In the genomic region with DNA sequence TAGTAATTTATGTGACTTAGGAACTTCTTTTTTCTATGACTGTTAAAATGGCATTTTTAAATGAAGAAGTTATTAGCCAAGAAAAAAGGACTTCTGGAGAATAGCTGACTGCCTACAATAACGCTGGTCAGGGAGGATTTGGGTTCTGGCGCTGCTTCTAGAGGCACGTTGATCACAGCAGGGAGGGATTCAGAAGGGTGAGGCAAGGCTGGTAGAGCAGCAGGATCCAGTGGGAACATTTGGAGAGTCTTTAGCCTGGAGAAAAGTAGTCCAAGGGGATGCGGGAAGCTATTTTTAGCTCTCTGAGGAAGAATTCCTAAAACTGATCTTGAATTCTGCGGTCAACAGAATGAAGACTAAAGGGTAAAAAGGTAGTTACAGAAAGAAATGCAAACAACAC, we compare ENCODE assay signal across 27 cellular contexts.
"Had no signal": no experiment of that assay in that cellular context is flagged by ENCODE, and none has a peak within 500 bp of the region (broad histone marks: within the 10 kb centered on the region; RNA-seq: fewer than 3 reads in every experiment).

No MANE protein-coding gene starts in this region.

- H3K27me3 Mint-ChIP-seq: activated CD4-positive, alpha-beta memory T cell treated with anti-CD3 and anti-CD28 coated beads, Interleukin-2, amount 10 ng/mL, durations not matched to agents 7 days and 5 days; activated CD4-positive, alpha-beta T cell treated with anti-CD3 and anti-CD28 coated beads, Interleukin-2, amount 10 ng/mL, durations not matched to agents 7 days and 5 days; activated naive CD4-positive, alpha-beta T cell treated with anti-CD3 and anti-CD28 coated beads, Interleukin-2, amount 10 ng/mL, durations not matched to agents 7 days and 5 days; activated naive CD8-positive, alpha-beta T cell treated with anti-CD3 and anti-CD28 coated beads, Interleukin-2, amount 10 ng/mL, durations not matched to agents 7 days and 5 days had no signal

- H3K9me3 Mint-ChIP-seq: activated CD4-positive, alpha-beta T cell treated with anti-CD3 and anti-CD28 coated beads, Interleukin-2, amount 10 ng/mL, durations not matched to agents 7 days and 5 days; activated naive CD4-positive, alpha-beta T cell treated with anti-CD3 and anti-CD28 coated beads, Interleukin-2, amount 10 ng/mL, durations not matched to agents 7 days and 5 days; activated naive CD4-positive, alpha-beta T cell treated with anti-CD3 and anti-CD28 coated beads, Interleukin-2, amount 50 U/mL, for 72 hours; activated naive CD8-positive, alpha-beta T cell treated with anti-CD3 and anti-CD28 coated beads, Interleukin-2, amount 10 ng/mL, durations not matched to agents 7 days and 5 days; activated T-cell treated with anti-CD3 and anti-CD28 coated beads, Interleukin-2, amount 50 U/mL, for 4 hours; activated T-helper 1 cell treated with anti-CD3 and anti-CD28 coated beads, Interleukin-12 subunit alpha, Interleukin-12 subunit beta, Interleukin-2, Interleukin-4 antibody, amounts not matched to agents 30 ng/mL and 10 ng/mL and 1 ng/mL, durations not matched to agents 14 hours and 24 hours and 36 hours had no signal

- DNase-seq: activated CD4-positive, alpha-beta memory T cell treated with anti-CD3 and anti-CD28 coated beads, Interleukin-2, amount 10 ng/mL, durations not matched to agents 7 days and 5 days; activated CD4-positive, alpha-beta T cell treated with anti-CD3 and anti-CD28 coated beads for 1 hour; activated CD4-positive, alpha-beta T cell treated with anti-CD3 and anti-CD28 coated beads for 4 hours; activated CD4-positive, alpha-beta T cell treated with anti-CD3 and anti-CD28 coated beads, Interleukin-2, amount 10 ng/mL, durations not matched to agents 7 days and 5 days; activated CD4-positive, alpha-beta T cell treated with anti-CD3 and anti-CD28 coated beads, Interleukin-2, amount 50 U/mL, for 4 hours; activated CD8-positive, alpha-beta memory T cell treated with anti-CD3 and anti-CD28 coated beads, Interleukin-2, amount 50 U/mL, for 48 hours; activated gamma-delta T cell; activated naive CD4-positive, alpha-beta T cell; activated naive CD4-positive, alpha-beta T cell treated with anti-CD3 and anti-CD28 coated beads, Interleukin-2, amount 10 ng/mL, durations not matched to agents 7 days and 5 days; activated naive CD8-positive, alpha-beta T cell treated with anti-CD3 and anti-CD28 coated beads, Interleukin-2, amount 10 ng/mL, durations not matched to agents 7 days and 5 days; activated T-cell treated with anti-CD3 and anti-CD28 coated beads for 4 hours; activated T-cell treated with anti-CD3 and anti-CD28 coated beads, Interleukin-2, amount 50 U/mL, for 4 hours; central memory CD4-positive, alpha-beta T cell; effector CD8-positive, alpha-beta T cell; esophagus squamous epithelium; foreskin fibroblast; head of caudate nucleus; T-helper 2 cell had no signal

- H3K4me1 Mint-ChIP-seq: activated CD4-positive, alpha-beta memory T cell treated with anti-CD3 and anti-CD28 coated beads, Interleukin-2, amount 10 ng/mL, durations not matched to agents 7 days and 5 days; activated CD4-positive, alpha-beta T cell treated with anti-CD3 and anti-CD28 coated beads, Interleukin-2, amount 10 ng/mL, durations not matched to agents 7 days and 5 days; activated naive CD4-positive, alpha-beta T cell treated with anti-CD3 and anti-CD28 coated beads, Interleukin-2, amount 10 ng/mL, durations not matched to agents 7 days and 5 days; activated naive CD8-positive, alpha-beta T cell treated with anti-CD3 and anti-CD28 coated beads, Interleukin-2, amount 10 ng/mL, durations not matched to agents 7 days and 5 days had no signal

- H3K36me3 Mint-ChIP-seq: activated naive CD4-positive, alpha-beta T cell treated with anti-CD3 and anti-CD28 coated beads, Interleukin-2, amount 10 ng/mL, durations not matched to agents 7 days and 5 days; activated naive CD4-positive, alpha-beta T cell treated with anti-CD3 and anti-CD28 coated beads, Interleukin-2, amount 50 U/mL, for 72 hours; activated naive CD8-positive, alpha-beta T cell treated with anti-CD3 and anti-CD28 coated beads, Interleukin-2, amount 10 ng/mL, durations not matched to agents 7 days and 5 days; WTC11 had no signal

- H3K27me3 ChIP-seq: ascending aorta, breast epithelium, cardiac muscle cell, esophagus squamous epithelium had no signal

- H3K4me3 Mint-ChIP-seq: activated CD4-positive, alpha-beta memory T cell treated with anti-CD3 and anti-CD28 coated beads, Interleukin-2, amount 10 ng/mL, durations not matched to agents 7 days and 5 days; activated CD4-positive, alpha-beta T cell treated with anti-CD3 and anti-CD28 coated beads, Interleukin-2, amount 10 ng/mL, durations not matched to agents 7 days and 5 days; activated naive CD4-positive, alpha-beta T cell treated with anti-CD3 and anti-CD28 coated beads, Interleukin-2, amount 10 ng/mL, durations not matched to agents 7 days and 5 days; activated naive CD8-positive, alpha-beta T cell treated with anti-CD3 and anti-CD28 coated beads, Interleukin-2, amount 10 ng/mL, durations not matched to agents 7 days and 5 days; activated T-cell treated with anti-CD3 and anti-CD28 coated beads, Interleukin-2, amount 50 U/mL, for 4 hours; activated T-helper 1 cell treated with anti-CD3 and anti-CD28 coated beads, Interleukin-12 subunit alpha, Interleukin-12 subunit beta, Interleukin-2, Interleukin-4 antibody, amounts not matched to agents 30 ng/mL and 10 ng/mL and 1 ng/mL, durations not matched to agents 14 hours and 24 hours and 36 hours; brain; WTC11 had no signal

- H3K27ac Mint-ChIP-seq: activated CD4-positive, alpha-beta memory T cell treated with anti-CD3 and anti-CD28 coated beads, Interleukin-2, amount 10 ng/mL, durations not matched to agents 7 days and 5 days; activated CD4-positive, alpha-beta T cell treated with anti-CD3 and anti-CD28 coated beads, Interleukin-2, amount 10 ng/mL, durations not matched to agents 7 days and 5 days; activated naive CD4-positive, alpha-beta T cell treated with anti-CD3 and anti-CD28 coated beads, Interleukin-2, amount 10 ng/mL, durations not matched to agents 7 days and 5 days; activated naive CD4-positive, alpha-beta T cell treated with anti-CD3 and anti-CD28 coated beads, Interleukin-2, amount 50 U/mL, for 72 hours; activated naive CD8-positive, alpha-beta T cell treated with anti-CD3 and anti-CD28 coated beads, Interleukin-2, amount 10 ng/mL, durations not matched to agents 7 days and 5 days; activated T-helper 1 cell treated with anti-CD3 and anti-CD28 coated beads, Interleukin-12 subunit alpha, Interleukin-12 subunit beta, Interleukin-2, Interleukin-4 antibody, amounts not matched to agents 30 ng/mL and 10 ng/mL and 1 ng/mL, durations not matched to agents 14 hours and 24 hours and 36 hours; WTC11 had no signal

- H3K4me1 ChIP-seq: ascending aorta, breast epithelium had no signal

- H3K4me3 ChIP-seq: ascending aorta, breast epithelium, cardiac muscle cell, esophagus squamous epithelium had no signal

- H3K9me3 ChIP-seq: ascending aorta, breast epithelium, esophagus squamous epithelium had no signal

- H3K36me3 ChIP-seq: ascending aorta, breast epithelium, cardiac muscle cell, esophagus squamous epithelium had no signal

- H3K27ac ChIP-seq: ascending aorta, breast epithelium, cardiac muscle cell, epithelial cell of prostate, esophagus squamous epithelium, VCaP had no signal
